Comparison of ENCODE assay signal across 10 cellular contexts in the genomic region with DNA sequence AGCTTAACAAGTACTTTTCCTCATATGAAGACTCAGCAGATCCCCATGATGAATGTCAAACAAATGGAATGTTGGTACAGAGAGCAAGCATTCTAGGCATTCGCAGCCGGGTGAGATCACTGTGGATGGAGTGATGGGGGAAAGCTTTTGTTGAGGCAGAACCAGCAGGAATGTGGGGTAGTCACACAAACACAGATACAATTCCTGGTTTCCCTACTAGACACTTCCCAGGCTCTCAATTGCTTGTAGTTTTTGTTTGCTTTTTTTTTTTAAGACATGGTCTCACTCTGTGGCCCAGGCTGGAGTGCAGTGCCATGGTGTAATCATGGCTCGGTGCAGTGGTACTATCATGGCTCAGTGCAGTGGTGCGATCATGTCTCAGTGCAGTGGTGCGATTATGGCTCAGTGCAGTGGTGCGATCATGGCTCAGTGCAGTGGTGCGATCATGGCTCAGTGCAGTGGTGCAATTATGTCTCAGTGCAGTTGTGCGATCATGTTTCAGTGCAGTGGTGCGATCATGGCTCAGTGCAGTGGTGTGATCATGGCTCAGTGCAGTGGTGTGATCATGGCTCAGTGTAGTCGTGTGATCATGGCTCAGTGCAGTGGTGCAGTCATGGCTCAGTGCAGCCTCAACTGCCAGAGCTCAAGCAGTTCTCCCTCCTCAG. TPM values are rescaled to one million over a fixed set of nuclear protein-coding genes. Genes with fewer than 3 reads are reported as not detected.
DNase-seq lines count a peak whose midpoint lies in the region; ATAC-seq and TF ChIP-seq lines count a peak whose summit lies in the region.
"Had no signal": no experiment of that assay in that cellular context is flagged by ENCODE, and none has a peak within 500 bp of the region (broad histone marks: within the 10 kb centered on the region; RNA-seq: fewer than 3 reads in every experiment).

No MANE protein-coding gene starts in this region.

- TF ChIP-seq EP300 in sigmoid colon (IDR thresholded peaks at IDR 0.05), result no peak

- H3K4me3 ChIP-seq in RWPE2 (ENCODE audit: severe bottlenecking), result no peak overlapping the region
- H3K4me3 ChIP-seq in sigmoid colon, result no peak overlapping the region
- H3K4me3 ChIP-seq: mucosa of descending colon had no signal

- WGBS in sigmoid colon, 2 donors, result 91 to 95% methylated on average over 10 of the region's 10 CpGs

- H3K36me3 ChIP-seq in RWPE2 (ENCODE audit: low read depth), result no peaks in the 10 kb centered on the region
- no peaks in the 10 kb centered on the region for H3K36me3 ChIP-seq in sigmoid colon

- H3K27me3 ChIP-seq in RWPE2 (ENCODE audit: insufficient read depth, poor library complexity, severe bottlenecking), result no peaks in the 10 kb centered on the region
- no peaks in the 10 kb centered on the region for H3K27me3 ChIP-seq in sigmoid colon

- intact Hi-C loops in sigmoid colon (cut with DNase I), result no loop called here

- ATAC-seq in RWPE2 (ENCODE audit: low read depth) (peak; percentile 78), HG03457 (IDR thresholded peaks at IDR 0.05; ENCODE audit: unreplicated experiment) (no peak), HG02759 (IDR thresholded peaks at IDR 0.05; ENCODE audit: unreplicated experiment) (no peak), HG03565 (IDR thresholded peaks at IDR 0.05; ENCODE audit: unreplicated experiment) (no peak)

- no peak for TF ChIP-seq POLR2A in sigmoid colon (IDR thresholded peaks at IDR 0.05)

- DNase-seq in GM04503 (ENCODE audit: low read depth) (peak; percentile 96), RWPE2 (ENCODE audit: low spot score) (peak; percentile 71), fibroblast of peridontal ligament (ENCODE audit: extremely low read depth) (peak; percentile 94), sigmoid colon (no peak), T-helper 2 cell (no peak)
- DNase-seq: mucosa of descending colon, NCI-H1092 treated with DMSO at 0.1 percent for 48 hours had no signal

- peak overlapping the region; percentile 61 for H3K27ac ChIP-seq in RWPE2 (ENCODE audit: poor library complexity, severe bottlenecking)
- H3K27ac ChIP-seq in sigmoid colon, result peak overlapping the region; percentile 39 to 90 (median 59)

- no peaks in the 10 kb centered on the region for H3K9me3 ChIP-seq in RWPE2 (ENCODE audit: severe bottlenecking)
- no peaks in the 10 kb centered on the region for H3K9me3 ChIP-seq in sigmoid colon
- H3K9me3 ChIP-seq: mucosa of descending colon had no signal

- no peak for TF ChIP-seq CTCF in RWPE2 (IDR thresholded peaks at IDR 0.05; ENCODE audit: poor library complexity, severe bottlenecking)
- no peak for TF ChIP-seq CTCF in sigmoid colon (IDR thresholded peaks at IDR 0.05)

- peaks cover 37% of the 10 kb centered on the region for H3K4me1 ChIP-seq in RWPE2 (ENCODE audit: insufficient read depth, poor library complexity, severe bottlenecking)
- H3K4me1 ChIP-seq in sigmoid colon, result peaks cover 0 to 76% (median 42%) of the 10 kb centered on the region in 4 donors

RNA-seq across cellular contexts. Expression of gene IER3, which starts 15.4 kb away (rescaled TPM):
- 10 to 100 TPM; 20.1 to 65.3 (median 21.9) TPM for total RNA-seq in sigmoid colon
- polyA plus RNA-seq in sigmoid colon, result 100 to 1,000 TPM; 133 to 193 (median 153) TPM

RNA-seq across cellular contexts. Expression of gene FLOT1, which starts 17.2 kb away (rescaled TPM):
- 100 to 1,000 TPM; 141 to 206 (median 160) TPM for total RNA-seq in sigmoid colon
- polyA plus RNA-seq in sigmoid colon, result 100 to 1,000 TPM; 174 to 194 (median 188) TPM

RNA-seq across cellular contexts. Expression of gene TUBB, which starts 39.6 kb away (rescaled TPM):
- 100 to 1,000 TPM; 245 to 287 (median 267) TPM for total RNA-seq in sigmoid colon
- polyA plus RNA-seq in sigmoid colon, result 100 to 1,000 TPM in 2 of 3 donors, 10 to 100 TPM in 1; 96.1 to 306 (median 111) TPM

RNA-seq across cellular contexts. Expression of gene MDC1, which starts 42.6 kb away (rescaled TPM):
- total RNA-seq in sigmoid colon, result 10 to 100 TPM in 1 of 4 donors, 1 to 10 TPM in 3; 5.4 to 16.1 (median 6.7) TPM
- 10 to 100 TPM in 1 of 3 donors, 1 to 10 TPM in 2; 1.8 to 17.4 (median 3.7) TPM for polyA plus RNA-seq in sigmoid colon

Comparison
In these comparisons a context has a peak if more than half of its experiments do, and no peak if none do; other contexts are left out.
1. DNase-seq: peak in GM04503 (single experiment), RWPE2 (single experiment) and fibroblast of peridontal ligament (single experiment); none in sigmoid colon (single experiment) and T-helper 2 cell (0 of 5).